ENCODE assay signal across 8 cellular contexts in genomic region chr3:111668912-111669488, GRCh38. TPM values are rescaled to one million over a fixed set of nuclear protein-coding genes. Genes with fewer than 3 reads are reported as not detected.
DNase-seq lines count a peak whose midpoint lies in the region; ATAC-seq and TF ChIP-seq lines count a peak whose summit lies in the region.

No MANE protein-coding gene starts in this region.

- 24% methylated on average over 5 of the region's 5 CpGs for WGBS in prostate gland

- CTCF ChIA-PET in AG04449 (lab: Yijun Ruan, JAX) = interaction anchor here (0.6 to 7.9 kb wide), 39 partner anchors 8 to 376 kb away, joined by 3 to 85 read pairs (median 4); partner anchors contain the start of gene PHLDB2
- CTCF ChIA-PET in activated CD8-positive, alpha-beta T cell treated with anti-CD3 and anti-CD28 coated beads for 36 hours (lab: Charles Lee) = interaction anchor here (0.7 to 7.7 kb wide), 30 partner anchors 12 to 443 kb away, joined by 3 to 65 read pairs (median 5); partner anchors contain the start of genes ABHD10 and ZBED2

- no peak for TF ChIP-seq POLR2A in prostate gland (IDR thresholded peaks at IDR 0.05)

- H3K36me3 ChIP-seq in prostate gland = no peaks in the 10 kb centered on the region

- H3K27ac ChIP-seq in prostate gland = no peak overlapping the region

- intact Hi-C loops in activated CD8-positive, alpha-beta T cell treated with anti-CD3 and anti-CD28 coated beads for 36 hours (cut with micrococcal nuclease) = loop anchor here (1.0 to 5.0 kb wide), 7 partner anchors 33 to 298 kb away; no protein-coding TSS in a partner anchor
- intact Hi-C loops in prostate gland (cut with DNase I) = loop anchor here (5.0 kb wide), 1 partner anchor 373 kb away; no protein-coding TSS in a partner anchor

- H3K36me3 Mint-ChIP-seq in activated CD8-positive, alpha-beta T cell treated with anti-CD3 and anti-CD28 coated beads for 36 hours (ENCODE audit: low read depth) = peaks cover 21% of the 10 kb centered on the region

- H3K27ac Mint-ChIP-seq in activated CD8-positive, alpha-beta T cell treated with anti-CD3 and anti-CD28 coated beads for 36 hours = peak overlapping the region; percentile 68

- H3K27me3 ChIP-seq in prostate gland (replicated peaks; ENCODE audit: insufficient read depth) = no peaks in the 10 kb centered on the region

- POLR2A ChIA-PET in AG04449 (lab: Yijun Ruan, JAX) = no interaction called here
- POLR2A ChIA-PET in activated CD8-positive, alpha-beta T cell treated with anti-CD3 and anti-CD28 coated beads for 36 hours (lab: Charles Lee) = interaction anchor here (1.0 to 1.8 kb wide), 2 partner anchors 23 to 26 kb away, joined by 3 to 4 read pairs; no protein-coding TSS in a partner anchor

- peaks cover 12% of the 10 kb centered on the region for H3K9me3 Mint-ChIP-seq in activated CD8-positive, alpha-beta T cell treated with anti-CD3 and anti-CD28 coated beads for 36 hours

- no peaks in the 10 kb centered on the region for H3K9me3 ChIP-seq in prostate gland

- TF ChIP-seq CTCF in AG04449 (IDR thresholded peaks at IDR 0.05; ENCODE audit: insufficient read depth, low read length, missing control alignments) = peak; percentile 58
- TF ChIP-seq CTCF in GM12873 (IDR thresholded peaks at IDR 0.05; ENCODE audit: insufficient read depth, low read depth, low read length, missing control alignments) = peak; percentile 72
- peak; percentile 84 for TF ChIP-seq CTCF in activated CD8-positive, alpha-beta T cell treated with anti-CD3 and anti-CD28 coated beads for 36 hours (IDR thresholded peaks at IDR 0.05)
- TF ChIP-seq CTCF in prostate gland (IDR thresholded peaks at IDR 0.05) = peak; percentile 44 to 81 (median 71)

- DNase-seq in AG04449 (ENCODE audit: low read depth, low spot score) (no peak), NCI-H2196 (lab: John Stamatoyannopoulos, UW; ENCODE audit: unreplicated experiment) (peak; percentile 79), germinal center (ENCODE audit: low spot score) (peak; percentile 29), prostate gland (ENCODE audit: low spot score) (no peak)
- DNase-seq in activated CD8-positive, alpha-beta T cell treated with anti-CD3 and anti-CD28 coated beads for 36 hours = no peak
- no peak for DNase-seq in stimulated activated CD4-positive, alpha-beta T cell treated with anti-CD3 and anti-CD28 coated beads, Interleukin-4, amount 100 ng/mL, for 1 hour

- H3K27me3 Mint-ChIP-seq in activated CD8-positive, alpha-beta T cell treated with anti-CD3 and anti-CD28 coated beads for 36 hours = no peaks in the 10 kb centered on the region

- H3K4me1 ChIP-seq in prostate gland (replicated peaks) = no peaks in the 10 kb centered on the region

- peaks cover 84% of the 10 kb centered on the region for H3K4me1 Mint-ChIP-seq in activated CD8-positive, alpha-beta T cell treated with anti-CD3 and anti-CD28 coated beads for 36 hours (ENCODE audit: low read depth)

- peak; percentile 30 for ATAC-seq in HG03108 (IDR thresholded peaks at IDR 0.05; ENCODE audit: unreplicated experiment)
- ATAC-seq in activated CD8-positive, alpha-beta T cell treated with anti-CD3 and anti-CD28 coated beads for 36 hours = peak; percentile 50

- H3K4me3 Mint-ChIP-seq in activated CD8-positive, alpha-beta T cell treated with anti-CD3 and anti-CD28 coated beads for 36 hours = no peak overlapping the region

- H3K4me3 ChIP-seq in AG04449 (ENCODE audit: low read depth, low read length) (no peak overlapping the region), prostate gland (no peak overlapping the region)

RNA-seq across cellular contexts. Expression of gene PLCXD2, which starts 5.5 kb away (rescaled TPM):
- 10 to 100 TPM; 10.8 to 11.4 TPM for total RNA-seq in activated CD8-positive, alpha-beta T cell treated with anti-CD3 and anti-CD28 coated beads for 36 hours
- total RNA-seq in prostate gland = 1 to 10 TPM; 1.0 to 3.1 TPM

Comparison
In these comparisons a context has a peak if more than half of its experiments do, and no peak if none do; other contexts are left out.
1. DNase-seq: peak in NCI-H2196 (single experiment) and germinal center (single experiment); none in AG04449 (single experiment), activated CD8-positive, alpha-beta T cell treated with anti-CD3 and anti-CD28 coated beads for 36 hours (single experiment), prostate gland (single experiment) and stimulated activated CD4-positive, alpha-beta T cell treated with anti-CD3 and anti-CD28 coated beads, Interleukin-4, amount 100 ng/mL, for 1 hour (single experiment).
2. Peak in every context shown above with its lines, with median percentiles within 50 percentile points of each other: CTCF ChIP-seq.